In genomic region chr10:49110684-49111319, GRCh38 we compare ENCODE assay signal across 26 cellular contexts. TPM values are rescaled to one million over a fixed set of nuclear protein-coding genes. Genes with fewer than 3 reads are reported as not detected.
"Had no signal": no experiment of that assay in that cellular context is flagged by ENCODE, and none has a peak within 500 bp of the region (broad histone marks: within the 10 kb centered on the region; RNA-seq: fewer than 3 reads in every experiment).

No MANE protein-coding gene starts in this region.

- H3K9me3 Mint-ChIP-seq: activated naive CD4-positive, alpha-beta T cell treated with anti-CD3 and anti-CD28 coated beads, Interleukin-2, amount 50 U/mL, for 72 hours; activated T-cell treated with anti-CD3 and anti-CD28 coated beads, Interleukin-2, amount 50 U/mL, for 24 hours; activated T-helper 17 cell treated with anti-CD3 and anti-CD28 coated beads, Interleukin-2, amount 50 U/mL, for 72 hours; effector memory CD8-positive, alpha-beta T cell; mesothelial cell of epicardium; natural killer cell; stimulated activated naive CD8-positive, alpha-beta T cell treated with anti-CD3 and anti-CD28 coated beads, Interleukin-15, Interleukin-2, amounts not matched to agents 100 ng/mL and 50 ng/mL, for 24 hours; T-helper 1 cell treated with Interleukin-12 subunit alpha and Interleukin-12 subunit beta and Interleukin-4 antibody, amounts not matched to agents 30 μg/mL and 1 μg/mL, for 36 hours; WTC11 had no signal

- H3K27ac Mint-ChIP-seq: activated naive CD4-positive, alpha-beta T cell treated with anti-CD3 and anti-CD28 coated beads, Interleukin-2, amount 50 U/mL, for 72 hours; activated T-cell treated with anti-CD3 and anti-CD28 coated beads, Interleukin-2, amount 50 U/mL, for 24 hours; activated T-helper 17 cell treated with anti-CD3 and anti-CD28 coated beads, Interleukin-2, amount 50 U/mL, for 72 hours; effector memory CD8-positive, alpha-beta T cell; mesothelial cell of epicardium; natural killer cell; stimulated activated naive CD8-positive, alpha-beta T cell treated with anti-CD3 and anti-CD28 coated beads, Interleukin-15, Interleukin-2, amounts not matched to agents 100 ng/mL and 50 ng/mL, for 24 hours; T-helper 1 cell treated with Interleukin-12 subunit alpha and Interleukin-12 subunit beta and Interleukin-4 antibody, amounts not matched to agents 30 μg/mL and 1 μg/mL, for 36 hours; WTC11 had no signal

- H3K27me3 ChIP-seq: dorsolateral prefrontal cortex, esophagus muscularis mucosa, gastroesophageal sphincter, tibial nerve had no signal

- H3K4me1 Mint-ChIP-seq: activated T-helper 17 cell treated with anti-CD3 and anti-CD28 coated beads, Interleukin-2, amount 50 U/mL, for 72 hours had no signal

- ATAC-seq: activated naive CD4-positive, alpha-beta T cell treated with anti-CD3 and anti-CD28 coated beads, Interleukin-2, amount 50 U/mL, for 72 hours; activated T-helper 17 cell treated with anti-CD3 and anti-CD28 coated beads, Interleukin-2, amount 50 U/mL, for 72 hours; effector memory CD8-positive, alpha-beta T cell; left lobe of liver; natural killer cell; WTC11 had no signal

- H3K36me3 ChIP-seq: neutrophil, tibial nerve had no signal

- H3K4me3 Mint-ChIP-seq: activated T-cell treated with anti-CD3 and anti-CD28 coated beads, Interleukin-2, amount 50 U/mL, for 24 hours; activated T-helper 17 cell treated with anti-CD3 and anti-CD28 coated beads, Interleukin-2, amount 50 U/mL, for 72 hours; effector memory CD8-positive, alpha-beta T cell; mesothelial cell of epicardium; natural killer cell; stimulated activated naive CD8-positive, alpha-beta T cell treated with anti-CD3 and anti-CD28 coated beads, Interleukin-15, Interleukin-2, amounts not matched to agents 100 ng/mL and 50 ng/mL, for 24 hours; T-helper 1 cell treated with Interleukin-12 subunit alpha and Interleukin-12 subunit beta and Interleukin-4 antibody, amounts not matched to agents 30 μg/mL and 1 μg/mL, for 36 hours; WTC11 had no signal

- DNase-seq: activated CD8-positive, alpha-beta memory T cell treated with anti-CD3 and anti-CD28 coated beads for 24 hours; activated CD8-positive, alpha-beta memory T cell treated with anti-CD3 and anti-CD28 coated beads, Interleukin-2, amount 50 U/mL, for 4 hours; activated T-cell treated with anti-CD3 and anti-CD28 coated beads, Interleukin-2, amount 50 U/mL, for 24 hours; central memory CD4-positive, alpha-beta T cell; dorsolateral prefrontal cortex; effector memory CD8-positive, alpha-beta T cell; mammary epithelial cell; natural killer cell; stimulated activated CD4-positive, alpha-beta T cell treated with anti-CD3 and anti-CD28 coated beads, Interleukin-1b, Interleukin-23, amount 100 ng/mL, for 48 hours; T1000 had no signal

- H3K9me3 ChIP-seq: esophagus muscularis mucosa, gastroesophageal sphincter, neutrophil, tibial nerve had no signal

- H3K36me3 Mint-ChIP-seq: activated naive CD4-positive, alpha-beta T cell treated with anti-CD3 and anti-CD28 coated beads, Interleukin-2, amount 50 U/mL, for 72 hours; mesothelial cell of epicardium; natural killer cell; WTC11 had no signal

- H3K27ac ChIP-seq: esophagus muscularis mucosa, gastroesophageal sphincter, neutrophil, skin epidermis had no signal

- H3K4me3 ChIP-seq: dorsolateral prefrontal cortex, esophagus muscularis mucosa, gastroesophageal sphincter, skin epidermis, tibial nerve had no signal

RNA-seq across cellular contexts. Expression of gene VSTM4, which starts 4.5 kb away (rescaled TPM):
- total RNA-seq: activated naive CD4-positive, alpha-beta T cell treated with anti-CD3 and anti-CD28 coated beads, Interleukin-2, amount 50 U/mL, for 72 hours had no signal

RNA-seq across cellular contexts. Expression of gene FAM170B, which starts 23.0 kb away (rescaled TPM):
- total RNA-seq: activated naive CD4-positive, alpha-beta T cell treated with anti-CD3 and anti-CD28 coated beads, Interleukin-2, amount 50 U/mL, for 72 hours; activated T-helper 17 cell treated with anti-CD3 and anti-CD28 coated beads, Interleukin-2, amount 50 U/mL, for 72 hours; astrocyte; esophagus muscularis mucosa; gastroesophageal sphincter; kidney; left lobe of liver; mammary epithelial cell; mesothelial cell of epicardium; natural killer cell; posterior vena cava; renal cortical epithelial cell; WTC11 had no signal
